In the genomic region with DNA sequence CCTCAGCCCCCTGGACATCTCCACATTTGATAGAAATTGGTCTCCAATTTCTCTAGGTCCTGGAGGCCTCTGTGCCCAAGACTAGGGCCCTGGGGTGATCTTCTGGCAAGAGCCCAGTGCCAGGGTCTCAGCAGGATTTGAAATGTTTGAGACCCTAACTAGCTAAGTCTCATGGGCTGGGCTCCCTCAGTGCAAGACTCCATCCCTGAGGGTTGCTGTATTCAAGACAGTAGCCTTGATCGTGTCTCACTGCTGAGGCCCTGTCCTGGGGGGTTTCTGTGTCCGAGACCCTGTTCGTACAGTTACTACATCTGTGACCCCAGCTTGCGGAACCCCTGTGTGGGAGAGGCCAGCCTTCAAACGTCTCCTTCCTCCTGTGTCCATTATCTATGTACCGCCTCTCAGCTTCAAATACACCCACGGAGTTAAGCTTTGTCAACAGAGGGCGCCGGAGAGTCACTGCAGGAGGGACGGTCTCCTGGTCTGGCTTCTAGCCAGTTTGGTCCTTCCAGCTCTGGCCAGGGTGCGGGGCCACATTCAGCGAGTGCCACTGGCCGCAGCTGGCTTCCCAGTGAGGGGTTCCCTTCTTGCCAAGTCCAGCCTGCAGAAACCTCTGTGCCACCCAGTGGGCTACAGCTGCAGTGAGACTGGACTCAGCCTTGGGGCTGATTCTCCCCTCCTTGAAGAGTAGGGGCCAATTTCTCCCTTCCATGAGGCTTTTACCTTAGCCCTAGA, we compare ENCODE assay signal across 8 cellular contexts. TPM values are rescaled to one million over a fixed set of nuclear protein-coding genes. Genes with fewer than 3 reads are reported as not detected.
DNase-seq lines count a peak whose midpoint lies in the region; ATAC-seq, FAIRE-seq and TF ChIP-seq lines count a peak whose summit lies in the region.
"Not testable (repeated sequence)": the region's sequence is repeated elsewhere in the genome, so short reads cannot be mapped to it uniquely, and the experiment has no call there.

No MANE protein-coding gene starts in this region.

- peak overlapping the region; percentile 37 for H3K4me3 ChIP-seq in OCI-LY3 (ENCODE audit: low read length)
- H3K4me3 ChIP-seq in K562; right cardiac atrium (ENCODE audit: low read length); pancreas; upper lobe of left lung: not testable (repeated sequence)

- FAIRE-seq in HTR-8/SVneo (lab: Jason Lieb, UNC); K562 (lab: Jason Lieb, UNC); pancreas (lab: Jason Lieb, UNC): not testable (repeated sequence)

- peak in 1 of 2 experiments; percentile 75; a peak in 3 of 4 replicates for TF ChIP-seq RAD21 in K562 (CRISPR knock-in tag; conservative IDR thresholded peaks at IDR 0.05 in 1 of 2, IDR thresholded peaks at IDR 0.05 in 1 of 2)

- not testable (repeated sequence) for TF ChIP-seq CTCF in OCI-LY3 (IDR thresholded peaks at IDR 0.05; ENCODE audit: low read depth, low read length)
- TF ChIP-seq CTCF in K562 (IDR thresholded peaks at IDR 0.05 in 2 of 3, conservative IDR thresholded peaks at IDR 0.05 in 1 of 3; ENCODE audit: insufficient read depth in 2 of 3, low read depth in 1 of 3, low read length in 3 of 3) = peak; percentile 62 to 76 (median 65)
- TF ChIP-seq CTCF in pancreas (IDR thresholded peaks at IDR 0.05) = peak in 1 of 4 donors; percentile 52
- peak in 1 of 6 experiments; percentile 28 for TF ChIP-seq CTCF in upper lobe of left lung (IDR thresholded peaks at IDR 0.05)

- in situ Hi-C loops in K562 (cut with MboI) = not testable (repeated sequence)

- H2AFZ ChIP-seq in OCI-LY3 (ENCODE audit: low read depth, low read length); K562 (ENCODE audit: low read depth, low read length): not testable (repeated sequence)

- H3K27ac Mint-ChIP-seq in activated CD4-positive, alpha-beta T cell treated with anti-CD3 and anti-CD28 coated beads, Interleukin-2, amount 10 ng/mL, durations not matched to agents 7 days and 5 days = not testable (repeated sequence)

- not testable (repeated sequence) for H3K36me3 Mint-ChIP-seq in activated CD4-positive, alpha-beta T cell treated with anti-CD3 and anti-CD28 coated beads, Interleukin-2, amount 10 ng/mL, durations not matched to agents 7 days and 5 days (ENCODE audit: low read depth)

- BruUV-seq in K562 (replicated peaks; lab: Mats Ljungman, UMichigan) = not testable (repeated sequence)

- CTCF ChIA-PET in activated CD4-positive, alpha-beta T cell treated with anti-CD3 and anti-CD28 coated beads, Interleukin-2, amount 10 ng/mL, durations not matched to agents 7 days and 5 days (lab: Charles Lee) = interaction anchor here (0.6 to 1.1 kb wide), 3 partner anchors 45 to 401 kb away, joined by 3 read pairs; no protein-coding TSS in a partner anchor
- CTCF ChIA-PET in K562 (lab: Yijun Ruan, JAX; ENCODE audit: low intra/inter-chr PET ratio) = interaction anchor here (1.1 kb wide), 1 partner anchor 242 kb away, joined by 6 read pairs; no protein-coding TSS in a partner anchor

- not testable (repeated sequence) for H3K9ac ChIP-seq in OCI-LY3 (ENCODE audit: low read length); K562 (ENCODE audit: insufficient read depth in 1 of 2, low read depth in 2 of 2, low read length in 2 of 2)

- not testable (repeated sequence) for H3K27me3 Mint-ChIP-seq in activated CD4-positive, alpha-beta T cell treated with anti-CD3 and anti-CD28 coated beads, Interleukin-2, amount 10 ng/mL, durations not matched to agents 7 days and 5 days

- H3K4me1 Mint-ChIP-seq in activated CD4-positive, alpha-beta T cell treated with anti-CD3 and anti-CD28 coated beads, Interleukin-2, amount 10 ng/mL, durations not matched to agents 7 days and 5 days = not testable (repeated sequence)

- not testable (repeated sequence) for TF ChIP-seq EP300 in K562 (IDR thresholded peaks at IDR 0.05; ENCODE audit: low read length); upper lobe of left lung (IDR thresholded peaks at IDR 0.05)

- H3K9me3 ChIP-seq in OCI-LY3 (ENCODE audit: insufficient read depth, low read length); K562 (replicated peaks; ENCODE audit: control insufficient read depth, insufficient read depth, low read depth, low read length); right cardiac atrium (ENCODE audit: control insufficient read depth, low read length); pancreas; upper lobe of left lung: not testable (repeated sequence)

- not testable (repeated sequence) for H3K9me3 Mint-ChIP-seq in activated CD4-positive, alpha-beta T cell treated with anti-CD3 and anti-CD28 coated beads, Interleukin-2, amount 10 ng/mL, durations not matched to agents 7 days and 5 days

- H3K4me1 ChIP-seq in OCI-LY3 (ENCODE audit: low read length); K562 (replicated peaks in 1 of 2; ENCODE audit: control insufficient read depth in 2 of 2, insufficient read depth in 2 of 2, low read length in 2 of 2); right cardiac atrium (ENCODE audit: control insufficient read depth, insufficient read depth, low read length); pancreas; upper lobe of left lung: not testable (repeated sequence)

- H3K4me2 ChIP-seq in OCI-LY3 (ENCODE audit: low read length) = peak overlapping the region; percentile 45
- H3K4me2 ChIP-seq in K562 (ENCODE audit: insufficient read depth, low read length) = not testable (repeated sequence)

- WGBS in K562 (ENCODE audit: insufficient coverage, low coverage, missing lambda C conversion rate) = 1% methylated on average over 13 of the region's 13 CpGs
- 7% methylated on average over 12 of the region's 13 CpGs for WGBS in right cardiac atrium
- 4% methylated on average over 13 of the region's 13 CpGs for WGBS in pancreas, 2 donors
- 6% methylated on average over 3 of the region's 13 CpGs; no CpG with 5 or more reads in 1 of the 2 donors for WGBS in upper lobe of left lung, 2 donors

- ATAC-seq in K562 (peak; percentile 93), right cardiac atrium (peak; percentile 16 to 25), pancreas (peak; percentile 66 to 95 (median 90)), upper lobe of left lung (ENCODE audit: low FRiP score in 2 of 2) (peak; percentile 66 to 73)

- H3K79me2 ChIP-seq in OCI-LY3 (ENCODE audit: low read length); K562 (ENCODE audit: control insufficient read depth, insufficient read depth, low read length): not testable (repeated sequence)

- not testable (repeated sequence) for H3K27ac ChIP-seq in OCI-LY3 (ENCODE audit: low read length); K562 (ENCODE audit: extremely low read depth, low read depth, low read length); right cardiac atrium (ENCODE audit: low read length); pancreas; upper lobe of left lung

- peak; percentile 79 for DNase-seq in ELF-1 (ENCODE audit: low read depth, low spot score)
- peak; percentile 47 for DNase-seq in HTR-8/SVneo (ENCODE audit: insufficient read length, low spot score)
- peak; percentile 51 for DNase-seq in activated CD4-positive, alpha-beta T cell treated with anti-CD3 and anti-CD28 coated beads, Interleukin-2, amount 10 ng/mL, durations not matched to agents 7 days and 5 days
- peak; percentile 55 to 79 (median 59) for DNase-seq in K562 (ENCODE audit: extremely low read depth in 1 of 4, low spot score in 3 of 4)
- DNase-seq in right cardiac atrium = not testable (repeated sequence)
- peak in 4 of 6 donors; percentile 36 to 86 (median 62) for DNase-seq in pancreas
- peak in 1 of 2 donors; percentile 51 for DNase-seq in upper lobe of left lung

- not testable (repeated sequence) for TF ChIP-seq POLR2A in K562 (conservative IDR thresholded peaks at IDR 0.05); upper lobe of left lung (IDR thresholded peaks at IDR 0.05)

- intact Hi-C loops in K562 (cut with micrococcal nuclease); right cardiac atrium (cut with DNase I): not testable (repeated sequence)
- intact Hi-C loops in pancreas (cut with DNase I) = loop anchor here in 1 of 3 donors (10.0 kb wide), 1 partner anchor 67 kb away; no protein-coding TSS in a partner anchor

- POLR2A ChIA-PET in activated CD4-positive, alpha-beta T cell treated with anti-CD3 and anti-CD28 coated beads, Interleukin-2, amount 10 ng/mL, durations not matched to agents 7 days and 5 days (lab: Charles Lee) = interaction anchor here (0.8 kb wide), 1 partner anchor 73 kb away, joined by 3 read pairs; a partner anchor contains a TSS
- POLR2A ChIA-PET in K562 (lab: Yijun Ruan, JAX) = not testable (repeated sequence)

- H3K27me3 ChIP-seq in OCI-LY3 (ENCODE audit: low read depth, low read length); K562 (ENCODE audit: control insufficient read depth in 2 of 2, insufficient read depth in 2 of 2, low read length in 2 of 2); right cardiac atrium (ENCODE audit: control insufficient read depth, insufficient read depth); pancreas; upper lobe of left lung: not testable (repeated sequence)

- H3K36me3 ChIP-seq in OCI-LY3 (replicated peaks; ENCODE audit: low read depth, low read length); K562 (ENCODE audit: control insufficient read depth, insufficient read depth, low read length); pancreas; upper lobe of left lung: not testable (repeated sequence)

- not testable (repeated sequence) for H3K4me3 Mint-ChIP-seq in activated CD4-positive, alpha-beta T cell treated with anti-CD3 and anti-CD28 coated beads, Interleukin-2, amount 10 ng/mL, durations not matched to agents 7 days and 5 days

- not testable (repeated sequence) for H3K9me1 ChIP-seq in K562 (ENCODE audit: control insufficient read depth, insufficient read depth, low read length)

- not testable (repeated sequence) for H4K20me1 ChIP-seq in OCI-LY3 (ENCODE audit: insufficient read depth, low read length); K562 (replicated peaks; ENCODE audit: control insufficient read depth, insufficient read depth, low read length)

RNA-seq across cellular contexts. Expression of a gene that starts 36.8 kb away (rescaled TPM):
- total RNA-seq in activated CD4-positive, alpha-beta T cell treated with anti-CD3 and anti-CD28 coated beads, Interleukin-2, amount 10 ng/mL, durations not matched to agents 7 days and 5 days = 1 to 10 TPM; 7.1 TPM
- total RNA-seq in K562 (2011; cell fraction: chromatin; rRNA removed; ENCODE audit: low replicate concordance) = 0.79 and 0.83 TPM in 2 replicates
- 0.39 and 0.83 TPM in 2 replicates for total RNA-seq in K562 (2011; cell fraction: nucleolus; rRNA removed)
- total RNA-seq in K562 (2011; cell fraction: nucleoplasm; rRNA removed) = 0.15 and 0.22 TPM in 2 replicates
- total RNA-seq in K562 (2014; rRNA removed) (0.04 and 0.05 TPM in 2 replicates), K562 (2014; rRNA removed; fragmentation: Illumina TruSeq; extraction: Trizol) (not detected in 2 replicates), K562 (2015; rRNA removed; fragmentation: Illumina TruSeq; extraction: Trizol) (0.19 and 0.25 TPM in 2 replicates), K562 (2021) (1.5 and 1.9 TPM in 2 replicates), right cardiac atrium (100 to 1,000 TPM in 1 of 4 donors, 10 to 100 TPM in 2, 1 to 10 TPM in 1; 8.8 to 112 (median 22.3) TPM), pancreas (100 to 1,000 TPM in 1 of 6 donors, 10 to 100 TPM in 4, 1 to 10 TPM in 1; 9.2 to 118 (median 47.5) TPM), upper lobe of left lung (10 to 100 TPM in 4 of 6 donors, 1 to 10 TPM in 2; 7.0 to 27.2 (median 14.3) TPM)
- polyA plus RNA-seq in K562 (2011; rRNA removed) (0.04 and 0.13 TPM in 2 replicates), K562 (2014; fragmentation: Illumina TruSeq; extraction: Trizol) (0.01 TPM in 2 replicates), K562 (2014; fragmentation: Nextera tagmentation; extraction: Ambion mirVana) (not detected), K562 (2014; rRNA removed) (0.03 TPM in 1 of 2 replicates, not detected in the other), right cardiac atrium (2.1 TPM), pancreas (1 to 10 TPM; 1.4 to 7.5 TPM)
- 0.15 and 0.27 TPM in 2 replicates for polyA plus RNA-seq in K562 (2011; cell fraction: cytosol; rRNA removed)
- polyA plus RNA-seq in K562 (2011; cell fraction: nucleus; rRNA removed) = 0.17 and 0.73 TPM in 2 replicates
- polyA plus RNA-seq in K562 (2012) = 0.12 and 0.18 TPM in 2 replicates
- polyA minus RNA-seq in K562 (2011; rRNA and poly(A)+ RNA removed) = 0.18 TPM in 1 of 2 replicates, not detected in the other
- polyA minus RNA-seq in K562 (2011; cell fraction: cytosol; rRNA and poly(A)+ RNA removed) = 0.10 TPM in 1 of 2 replicates, not detected in the other
- polyA minus RNA-seq in K562 (2011; cell fraction: nucleus; rRNA and poly(A)+ RNA removed) = 0.33 and 0.67 TPM in 2 replicates

RNA-seq across cellular contexts. Expression of a gene that starts 51.5 kb away (rescaled TPM):
- total RNA-seq in activated CD4-positive, alpha-beta T cell treated with anti-CD3 and anti-CD28 coated beads, Interleukin-2, amount 10 ng/mL, durations not matched to agents 7 days and 5 days = 100 to 1,000 TPM; 330 to 377 TPM
- total RNA-seq in K562 (2011; cell fraction: chromatin; rRNA removed; ENCODE audit: low replicate concordance) = 90.3 and 153 TPM in 2 replicates
- total RNA-seq in K562 (2011; cell fraction: nucleolus; rRNA removed) = 155 and 156 TPM in 2 replicates
- 201 and 290 TPM in 2 replicates for total RNA-seq in K562 (2011; cell fraction: nucleoplasm; rRNA removed)
- total RNA-seq in K562 (2014; rRNA removed) (448 and 524 TPM in 2 replicates), K562 (2014; rRNA removed; fragmentation: Illumina TruSeq; extraction: Trizol) (676 and 696 TPM in 2 replicates), K562 (2015; rRNA removed; fragmentation: Illumina TruSeq; extraction: Trizol) (565 and 575 TPM in 2 replicates), K562 (2021) (761 and 811 TPM in 2 replicates), right cardiac atrium (10 to 100 TPM; 68.6 to 83.7 (median 80.9) TPM), pancreas (100 to 1,000 TPM in 5 of 6 donors, 10 to 100 TPM in 1; 86.4 to 166 (median 109) TPM), upper lobe of left lung (100 to 1,000 TPM in 5 of 6 donors, 10 to 100 TPM in 1; 75.4 to 143 (median 110) TPM)
- polyA plus RNA-seq in K562 (2011; rRNA removed) (843 and 1,244 TPM in 2 replicates), K562 (2014; fragmentation: Illumina TruSeq; extraction: Trizol) (1,561 and 1,696 TPM in 2 replicates), K562 (2014; fragmentation: Nextera tagmentation; extraction: Ambion mirVana) (100 to 1,000 TPM; 201 to 235 TPM), K562 (2014; rRNA removed) (672 and 721 TPM in 2 replicates), right cardiac atrium (63.6 TPM), pancreas (100 to 1,000 TPM in 1 of 2 donors, 10 to 100 TPM in 1; 96.4 to 131 TPM)
- polyA plus RNA-seq in K562 (2011; cell fraction: cytosol; rRNA removed) = 1,200 and 1,290 TPM in 2 replicates
- 284 and 323 TPM in 2 replicates for polyA plus RNA-seq in K562 (2011; cell fraction: nucleus; rRNA removed)
- 476 and 792 TPM in 2 replicates for polyA plus RNA-seq in K562 (2012)
- polyA minus RNA-seq in K562 (2011; rRNA and poly(A)+ RNA removed) = 930 and 947 TPM in 2 replicates
- polyA minus RNA-seq in K562 (2011; cell fraction: cytosol; rRNA and poly(A)+ RNA removed) = 316 and 353 TPM in 2 replicates
- 33.4 and 57.8 TPM in 2 replicates for polyA minus RNA-seq in K562 (2011; cell fraction: nucleus; rRNA and poly(A)+ RNA removed)

Comparison
In these comparisons a context has a peak if more than half of its experiments do, and no peak if none do; other contexts are left out.
1. ATAC-seq: peak in every context shown above with its lines; median percentile 93 in K562; 90 in pancreas; 70 in upper lobe of left lung; 20 in right cardiac atrium.